ENCODE assay signal across 17 cellular contexts in genomic region chr7:90717286-90718060, GRCh38.
A peak's percentile ranks its signal among the peaks of the same experiment; 100 is the strongest.
DNase-seq lines count a peak whose midpoint lies in the region; ATAC-seq and TF ChIP-seq lines count a peak whose summit lies in the region.
"Had no signal": no experiment of that assay in that cellular context is flagged by ENCODE, and none has a peak within 500 bp of the region (broad histone marks: within the 10 kb centered on the region; RNA-seq: fewer than 3 reads in every experiment).

No MANE protein-coding gene starts in this region.

- TF ChIP-seq POLR2A in prostate gland (IDR thresholded peaks at IDR 0.05): no peak

- intact Hi-C loops in prostate gland (cut with DNase I): no loop called here

- H3K4me1 ChIP-seq in prostate gland (replicated peaks): no peaks in the 10 kb centered on the region
- H3K4me1 ChIP-seq: parathyroid adenoma had no signal

- H3K36me3 ChIP-seq in prostate gland: no peaks in the 10 kb centered on the region
- H3K36me3 ChIP-seq: gastrocnemius medialis had no signal

- CTCF ChIA-PET in activated CD8-positive, alpha-beta memory T cell treated with anti-CD3 and anti-CD28 coated beads, Interleukin-2, amount 10 ng/mL, durations not matched to agents 7 days and 5 days (lab: Charles Lee): no interaction called here

- H3K27me3 ChIP-seq in prostate gland (replicated peaks; ENCODE audit: insufficient read depth): no peaks in the 10 kb centered on the region
- H3K27me3 ChIP-seq: gastrocnemius medialis had no signal

- H3K4me3 ChIP-seq in fibroblast of villous mesenchyme (ENCODE audit: low read depth, low read length) (no peak overlapping the region), prostate gland (no peak overlapping the region)
- H3K4me3 ChIP-seq: gastrocnemius medialis, lung had no signal

- H3K4me1 Mint-ChIP-seq in activated CD8-positive, alpha-beta memory T cell treated with anti-CD3 and anti-CD28 coated beads, Interleukin-2, amount 10 ng/mL, durations not matched to agents 7 days and 5 days: no peaks in the 10 kb centered on the region
- H3K4me1 Mint-ChIP-seq: activated CD4-positive, alpha-beta T cell treated with anti-CD3 and anti-CD28 coated beads, Interleukin-2, amount 10 ng/mL, durations not matched to agents 24 days and 14 days; CD4-positive, alpha-beta memory T cell had no signal

- H3K27ac Mint-ChIP-seq in activated CD8-positive, alpha-beta memory T cell treated with anti-CD3 and anti-CD28 coated beads, Interleukin-2, amount 10 ng/mL, durations not matched to agents 7 days and 5 days: no peak overlapping the region
- H3K27ac Mint-ChIP-seq: activated CD4-positive, alpha-beta T cell treated with anti-CD3 and anti-CD28 coated beads, Interleukin-2, amount 10 ng/mL, durations not matched to agents 24 days and 14 days; CD4-positive, alpha-beta memory T cell had no signal

- no peaks in the 10 kb centered on the region for H3K9me3 ChIP-seq in prostate gland
- H3K9me3 ChIP-seq: gastrocnemius medialis had no signal

- no peak for TF ChIP-seq CTCF in fibroblast of villous mesenchyme (IDR thresholded peaks at IDR 0.05; ENCODE audit: insufficient read depth, low read depth, low read length)
- TF ChIP-seq CTCF in prostate gland (IDR thresholded peaks at IDR 0.05): no peak

- H3K36me3 Mint-ChIP-seq in activated CD8-positive, alpha-beta memory T cell treated with anti-CD3 and anti-CD28 coated beads, Interleukin-2, amount 10 ng/mL, durations not matched to agents 7 days and 5 days: no peaks in the 10 kb centered on the region
- H3K36me3 Mint-ChIP-seq: CD4-positive, alpha-beta memory T cell had no signal

- no peak for ATAC-seq in HG03196 (IDR thresholded peaks at IDR 0.05; ENCODE audit: unreplicated experiment)
- ATAC-seq in activated CD8-positive, alpha-beta memory T cell treated with anti-CD3 and anti-CD28 coated beads, Interleukin-2, amount 10 ng/mL, durations not matched to agents 7 days and 5 days: no peak
- ATAC-seq: gastrocnemius medialis; stimulated activated naive CD8-positive, alpha-beta T cell treated with anti-CD3 and anti-CD28 coated beads, Interleukin-15, Interleukin-2, amounts not matched to agents 100 U/mL and 50 U/mL, for 24 hours had no signal

- peak overlapping the region; percentile 20 to 69 for H3K27ac ChIP-seq in prostate gland
- H3K27ac ChIP-seq: gastrocnemius medialis, parathyroid adenoma had no signal

- peaks cover 2% of the 10 kb centered on the region for H3K9me3 Mint-ChIP-seq in activated CD8-positive, alpha-beta memory T cell treated with anti-CD3 and anti-CD28 coated beads, Interleukin-2, amount 10 ng/mL, durations not matched to agents 7 days and 5 days (ENCODE audit: low read depth)
- H3K9me3 Mint-ChIP-seq: activated CD4-positive, alpha-beta T cell treated with anti-CD3 and anti-CD28 coated beads, Interleukin-2, amount 10 ng/mL, durations not matched to agents 24 days and 14 days; CD4-positive, alpha-beta memory T cell had no signal

- H3K4me3 Mint-ChIP-seq in activated CD8-positive, alpha-beta memory T cell treated with anti-CD3 and anti-CD28 coated beads, Interleukin-2, amount 10 ng/mL, durations not matched to agents 7 days and 5 days: no peak overlapping the region
- H3K4me3 Mint-ChIP-seq: activated CD4-positive, alpha-beta T cell treated with anti-CD3 and anti-CD28 coated beads, Interleukin-2, amount 10 ng/mL, durations not matched to agents 24 days and 14 days; CD4-positive, alpha-beta memory T cell had no signal

- DNase-seq in EL (peak; percentile 59), NCI-H748 treated with DMSO at 0.1 percent for 48 hours (lab: John Stamatoyannopoulos, UW) (peak; percentile 21), fibroblast of villous mesenchyme (ENCODE audit: low read depth) (peak; percentile 36), prostate gland (ENCODE audit: low spot score) (peak; percentile 50), DMS 273 treated with DMSO at 0.1 percent for 48 hours (lab: John Stamatoyannopoulos, UW) (no peak)
- DNase-seq in activated CD4-positive, alpha-beta T cell treated with anti-CD3 and anti-CD28 coated beads for 4 hours: no peak
- no peak for DNase-seq in activated CD8-positive, alpha-beta memory T cell treated with anti-CD3 and anti-CD28 coated beads, Interleukin-2, amount 10 ng/mL, durations not matched to agents 7 days and 5 days
- DNase-seq: activated CD4-positive, alpha-beta T cell treated with anti-CD3 and anti-CD28 coated beads, Interleukin-2, amount 10 ng/mL, durations not matched to agents 24 days and 14 days; activated gamma-delta T cell treated with Interleukin-2 at 50 U/mL for 16 hours; CD4-positive, alpha-beta memory T cell; gastrocnemius medialis; NCI-H1694 treated with DMSO at 0.1 percent for 48 hours; stimulated activated naive CD8-positive, alpha-beta T cell treated with anti-CD3 and anti-CD28 coated beads, Interleukin-15, Interleukin-2, amounts not matched to agents 100 U/mL and 50 U/mL, for 24 hours; T-helper 1 cell had no signal

- WGBS in prostate gland: 56% methylated on average over 5 of the region's 5 CpGs

- H3K27me3 Mint-ChIP-seq in activated CD8-positive, alpha-beta memory T cell treated with anti-CD3 and anti-CD28 coated beads, Interleukin-2, amount 10 ng/mL, durations not matched to agents 7 days and 5 days: no peaks in the 10 kb centered on the region
- H3K27me3 Mint-ChIP-seq: activated CD4-positive, alpha-beta T cell treated with anti-CD3 and anti-CD28 coated beads, Interleukin-2, amount 10 ng/mL, durations not matched to agents 24 days and 14 days; CD4-positive, alpha-beta memory T cell had no signal

Comparison
In these comparisons a context has a peak if more than half of its experiments do, and no peak if none do; other contexts are left out.
1. DNase-seq: peak in EL (single experiment), NCI-H748 treated with DMSO at 0.1 percent for 48 hours (single experiment), fibroblast of villous mesenchyme (single experiment) and prostate gland (single experiment); none in DMS 273 treated with DMSO at 0.1 percent for 48 hours (single experiment), activated CD4-positive, alpha-beta T cell treated with anti-CD3 and anti-CD28 coated beads for 4 hours (0 of 2) and activated CD8-positive, alpha-beta memory T cell treated with anti-CD3 and anti-CD28 coated beads, Interleukin-2, amount 10 ng/mL, durations not matched to agents 7 days and 5 days (single experiment).